8 cellular contexts compared by ENCODE assay signal in the genomic region with DNA sequence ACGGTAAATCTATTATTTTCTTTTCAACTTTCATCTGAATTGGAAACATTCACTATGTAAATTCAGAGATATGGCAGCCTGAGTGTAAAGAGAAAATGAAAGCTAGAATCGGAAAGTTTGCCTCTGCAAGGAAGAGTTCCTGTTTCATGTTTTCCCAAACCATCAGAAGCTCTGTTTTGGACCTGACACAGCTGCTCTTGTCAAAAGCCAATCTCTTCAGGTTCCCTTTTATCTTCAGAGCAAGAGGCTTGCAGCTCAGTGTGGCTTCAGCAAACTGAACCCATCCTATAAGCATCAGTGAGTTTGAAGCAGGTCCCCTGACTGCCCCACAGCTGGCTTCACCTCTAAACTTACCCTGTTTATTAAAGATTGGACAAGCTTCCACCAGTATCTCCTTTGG.
DNase-seq lines count a peak whose midpoint lies in the region; ATAC-seq and TF ChIP-seq lines count a peak whose summit lies in the region.

No MANE protein-coding gene starts in this region.

- DNase-seq in GM10266 (ENCODE audit: extremely low spot score) (peak; percentile 9), left ventricle myocardium superior (no peak), NCI-H2081 (lab: John Stamatoyannopoulos, UW) (no peak), SW 1271 (lab: John Stamatoyannopoulos, UW) (no peak), activated T-cell treated with anti-CD3 and anti-CD28 coated beads for 4 hours (no peak)
- DNase-seq in activated CD8-positive, alpha-beta memory T cell treated with anti-CD3 and anti-CD28 coated beads, Interleukin-2, amount 50 U/mL, for 48 hours = no peak

- no peak for TF ChIP-seq CTCF in GM10266 (IDR thresholded peaks at IDR 0.05; ENCODE audit: control insufficient read depth, insufficient read depth, low read depth, missing control alignments)

- ATAC-seq in GM21423 (IDR thresholded peaks at IDR 0.05; ENCODE audit: unreplicated experiment) (peak; percentile 91), HG03558 (IDR thresholded peaks at IDR 0.05; ENCODE audit: extremely low read depth, unreplicated experiment) (peak; percentile 72), left ventricle myocardium superior (peak; percentile 43)

- intact Hi-C loops in left ventricle myocardium superior (cut with micrococcal nuclease) = no loop called here
